In genomic region chr2:189515264-189515663, GRCh38 we compare ENCODE assay signal across 3 cellular contexts.
TF ChIP-seq lines count a peak whose summit lies in the region.

No MANE protein-coding gene starts in this region.

TF ChIP-seq in liver, 16 proteins besides CTCF, POLR2A, EP300 and RAD21:
- TF ChIP-seq REST (IDR thresholded peaks at IDR 0.05) (peak; percentile 61), MAX (IDR thresholded peaks at IDR 0.05) (no peak)

TF ChIP-seq in HepG2, 621 proteins besides CTCF, POLR2A, EP300 and RAD21 (continued from another document):
- no peak for TF ChIP-seq USF2 (IDR thresholded peaks at IDR 0.05; ENCODE audit: low read depth, low read length)
- TF ChIP-seq USF2 (CRISPR knock-in tag; IDR thresholded peaks at IDR 0.05; ENCODE audit: borderline replicate concordance), result no peak
- no peak for TF ChIP-seq SKI (IDR thresholded peaks at IDR 0.05; ENCODE audit: partially characterized antibody)
- no peak for TF ChIP-seq KLF11 (CRISPR knock-in tag; IDR thresholded peaks at IDR 0.05)
- TF ChIP-seq ZBTB40 (IDR thresholded peaks at IDR 0.05), result no peak
- TF ChIP-seq ZBTB40 (CRISPR knock-in tag; IDR thresholded peaks at IDR 0.05), result no peak

TF ChIP-seq in SK-N-SH, 30 proteins besides CTCF, POLR2A, EP300 and RAD21:
- no peak for TF ChIP-seq ZBTB33 (IDR thresholded peaks at IDR 0.05; ENCODE audit: borderline replicate concordance, low read depth)
- no peak for TF ChIP-seq TCF12 (IDR thresholded peaks at IDR 0.05)
- no peak for TF ChIP-seq MXI1 (IDR thresholded peaks at IDR 0.05; ENCODE audit: low read depth, low read length)
- no peak for TF ChIP-seq TEAD4 (IDR thresholded peaks at IDR 0.05; ENCODE audit: borderline replicate concordance, insufficient read depth)
- TF ChIP-seq MAX (IDR thresholded peaks at IDR 0.05; ENCODE audit: low read depth), result no peak
- TF ChIP-seq JUND (IDR thresholded peaks at IDR 0.05), result no peak
- TF ChIP-seq POLR2AphosphoS5 (IDR thresholded peaks at IDR 0.05; ENCODE audit: low read depth, low read length), result no peak
- no peak for TF ChIP-seq USF2 (IDR thresholded peaks at IDR 0.05; ENCODE audit: borderline replicate concordance, low read depth, low read length)
- no peak for TF ChIP-seq NFIC (IDR thresholded peaks at IDR 0.05; ENCODE audit: borderline replicate concordance)
